ENCODE assay signal across 21 cellular contexts in genomic region chr6:39777661-39778060, GRCh38. TPM values are rescaled to one million over a fixed set of nuclear protein-coding genes. Genes with fewer than 3 reads are reported as not detected.
DNase-seq lines count a peak whose midpoint lies in the region; FAIRE-seq and TF ChIP-seq lines count a peak whose summit lies in the region.
"Had no signal": no experiment of that assay in that cellular context is flagged by ENCODE, and none has a peak within 500 bp of the region (broad histone marks: within the 10 kb centered on the region; RNA-seq: fewer than 3 reads in every experiment).

No MANE protein-coding gene starts in this region.

- in situ Hi-C loops in G401 (cut with HindIII; ENCODE audit: low sequenced_read_pairs): no loop called here

- H3K9me3 Mint-ChIP-seq in activated T-helper 1 cell treated with anti-CD3 and anti-CD28 coated beads, Interleukin-12 subunit alpha, Interleukin-12 subunit beta, Interleukin-2, Interleukin-4 antibody, amounts not matched to agents 30 ng/mL and 10 ng/mL and 1 ng/mL, durations not matched to agents 14 hours and 24 hours and 36 hours: no peaks in the 10 kb centered on the region
- H3K9me3 Mint-ChIP-seq: activated T-helper 2 cell treated with anti-CD3 and anti-CD28 coated beads, Interferon-gamma antibody, Interleukin-2, Interleukin-4, amounts not matched to agents 10 μg/mL and 5 μg/mL and 100 μg/mL, durations not matched to agents 14 hours and 24 hours and 36 hours had no signal

- 73% methylated on average over 4 of the region's 4 CpGs for WGBS in esophagus muscularis mucosa
- WGBS in mesodermal cell (ENCODE audit: insufficient coverage in 2 of 2), 2 experiments: 88 to 96% methylated on average over 4 of the region's 4 CpGs

- no peaks in the 10 kb centered on the region for H3K27me3 ChIP-seq in esophagus muscularis mucosa
- no peaks in the 10 kb centered on the region for H3K27me3 ChIP-seq in skeletal muscle tissue (ENCODE audit: control insufficient read depth in 3 of 3, insufficient read depth in 3 of 3, low read length in 3 of 3)

- no peaks in the 10 kb centered on the region for H3K36me3 Mint-ChIP-seq in activated T-helper 1 cell treated with anti-CD3 and anti-CD28 coated beads, Interleukin-12 subunit alpha, Interleukin-12 subunit beta, Interleukin-2, Interleukin-4 antibody, amounts not matched to agents 30 ng/mL and 10 ng/mL and 1 ng/mL, durations not matched to agents 14 hours and 24 hours and 36 hours (ENCODE audit: low read depth)
- H3K36me3 Mint-ChIP-seq: activated CD8-positive, alpha-beta memory T cell treated with anti-CD3 and anti-CD28 coated beads, Interleukin-2, amount 10 ng/mL, durations not matched to agents 7 days and 5 days; immature natural killer cell; naive thymus-derived CD8-positive, alpha-beta T cell had no signal

- no peak for FAIRE-seq in kidney (lab: Jason Lieb, UNC)

- H3K4me1 ChIP-seq in esophagus muscularis mucosa (peaks cover 11 to 52% (median 46%) of the 10 kb centered on the region in 4 donors), mesodermal cell (ENCODE audit: control insufficient read depth, insufficient read depth, low read length, poor library complexity, severe bottlenecking) (peaks cover 25% of the 10 kb centered on the region), skeletal muscle tissue (ENCODE audit: control insufficient read depth in 3 of 3, insufficient read depth in 3 of 3, low read length in 3 of 3) (peaks cover 17 to 25% (median 20%) of the 10 kb centered on the region in 3 donors), kidney (ENCODE audit: control insufficient read depth in 1 of 2, insufficient read depth in 1 of 2, low read depth in 1 of 2, low read length in 2 of 2) (no peaks in the 10 kb centered on the region)

- H3K4me1 Mint-ChIP-seq in activated T-helper 1 cell treated with anti-CD3 and anti-CD28 coated beads, Interleukin-12 subunit alpha, Interleukin-12 subunit beta, Interleukin-2, Interleukin-4 antibody, amounts not matched to agents 30 ng/mL and 10 ng/mL and 1 ng/mL, durations not matched to agents 14 hours and 24 hours and 36 hours (ENCODE audit: low read depth): no peaks in the 10 kb centered on the region
- H3K4me1 Mint-ChIP-seq: activated CD4-positive, alpha-beta T cell treated with anti-CD3 and anti-CD28 coated beads for 36 hours; activated CD8-positive, alpha-beta memory T cell treated with anti-CD3 and anti-CD28 coated beads, Interleukin-2, amount 10 ng/mL, durations not matched to agents 7 days and 5 days; immature natural killer cell; naive thymus-derived CD8-positive, alpha-beta T cell had no signal

- no peak overlapping the region for H3K4me3 Mint-ChIP-seq in activated T-helper 1 cell treated with anti-CD3 and anti-CD28 coated beads, Interleukin-12 subunit alpha, Interleukin-12 subunit beta, Interleukin-2, Interleukin-4 antibody, amounts not matched to agents 30 ng/mL and 10 ng/mL and 1 ng/mL, durations not matched to agents 14 hours and 24 hours and 36 hours
- H3K4me3 Mint-ChIP-seq: activated CD4-positive, alpha-beta T cell treated with anti-CD3 and anti-CD28 coated beads for 36 hours; activated CD8-positive, alpha-beta memory T cell treated with anti-CD3 and anti-CD28 coated beads, Interleukin-2, amount 10 ng/mL, durations not matched to agents 7 days and 5 days; immature natural killer cell; naive thymus-derived CD8-positive, alpha-beta T cell had no signal

- peak overlapping the region in 1 of 3 donors; percentile 51 for H3K9ac ChIP-seq in skeletal muscle tissue (ENCODE audit: low read depth in 1 of 3, low read length in 3 of 3)
- no peak overlapping the region for H3K9ac ChIP-seq in kidney (ENCODE audit: low read length in 2 of 2)

- TF ChIP-seq CTCF in esophagus muscularis mucosa (IDR thresholded peaks at IDR 0.05) (no peak), kidney (IDR thresholded peaks at IDR 0.05; ENCODE audit: borderline replicate concordance, extremely low read depth, insufficient read depth) (no peak)

- H3K36me3 ChIP-seq in esophagus muscularis mucosa (no peaks in the 10 kb centered on the region), mesodermal cell (ENCODE audit: control insufficient read depth, insufficient read depth, low read length) (no peaks in the 10 kb centered on the region), skeletal muscle tissue (ENCODE audit: control insufficient read depth in 3 of 3, insufficient read depth in 3 of 3, low read length in 3 of 3) (no peaks in the 10 kb centered on the region), kidney (ENCODE audit: control insufficient read depth in 1 of 2, insufficient read depth in 2 of 2, low read length in 2 of 2) (no peaks in the 10 kb centered on the region)

- intact Hi-C loops in esophagus muscularis mucosa (cut with DNase I): no loop called here
- intact Hi-C loops in activated T-helper 1 cell treated with anti-CD3 and anti-CD28 coated beads, Interleukin-12 subunit alpha, Interleukin-12 subunit beta, Interleukin-2, Interleukin-4 antibody, amounts not matched to agents 30 ng/mL and 10 ng/mL and 1 ng/mL, durations not matched to agents 14 hours and 24 hours and 36 hours (cut with micrococcal nuclease): no loop called here
- intact Hi-C loops in kidney (cut with DNase I): no loop called here

- peaks cover 4% of the 10 kb centered on the region for H3K27me3 Mint-ChIP-seq in activated T-helper 1 cell treated with anti-CD3 and anti-CD28 coated beads, Interleukin-12 subunit alpha, Interleukin-12 subunit beta, Interleukin-2, Interleukin-4 antibody, amounts not matched to agents 30 ng/mL and 10 ng/mL and 1 ng/mL, durations not matched to agents 14 hours and 24 hours and 36 hours (ENCODE audit: insufficient read depth)
- H3K27me3 Mint-ChIP-seq: activated CD8-positive, alpha-beta memory T cell treated with anti-CD3 and anti-CD28 coated beads, Interleukin-2, amount 10 ng/mL, durations not matched to agents 7 days and 5 days had no signal

- H3K4me3 ChIP-seq in esophagus muscularis mucosa: no peak overlapping the region
- no peak overlapping the region for H3K4me3 ChIP-seq in mesodermal cell (ENCODE audit: extremely low read depth, insufficient read depth, low read length, poor library complexity, severe bottlenecking)
- peak overlapping the region in 1 of 3 donors; percentile 35 for H3K4me3 ChIP-seq in skeletal muscle tissue (ENCODE audit: low read length in 3 of 3)
- H3K4me3 ChIP-seq in kidney (ENCODE audit: low read length in 2 of 2): no peak overlapping the region

- TF ChIP-seq POLR2A in esophagus muscularis mucosa (IDR thresholded peaks at IDR 0.05; ENCODE audit: low read depth): no peak

- no peak overlapping the region for H3K27ac Mint-ChIP-seq in activated T-helper 1 cell treated with anti-CD3 and anti-CD28 coated beads, Interleukin-12 subunit alpha, Interleukin-12 subunit beta, Interleukin-2, Interleukin-4 antibody, amounts not matched to agents 30 ng/mL and 10 ng/mL and 1 ng/mL, durations not matched to agents 14 hours and 24 hours and 36 hours
- H3K27ac Mint-ChIP-seq: activated CD4-positive, alpha-beta T cell treated with anti-CD3 and anti-CD28 coated beads for 36 hours; activated CD8-positive, alpha-beta memory T cell treated with anti-CD3 and anti-CD28 coated beads, Interleukin-2, amount 10 ng/mL, durations not matched to agents 7 days and 5 days; activated T-helper 2 cell treated with anti-CD3 and anti-CD28 coated beads, Interferon-gamma antibody, Interleukin-2, Interleukin-4, amounts not matched to agents 10 μg/mL and 5 μg/mL and 100 μg/mL, durations not matched to agents 14 hours and 24 hours and 36 hours; immature natural killer cell; naive thymus-derived CD8-positive, alpha-beta T cell had no signal

- H3K27ac ChIP-seq in esophagus muscularis mucosa (replicated peaks in 1 of 4): peak overlapping the region; percentile 62 to 74 (median 64)
- H3K27ac ChIP-seq in mesodermal cell (ENCODE audit: low read depth, low read length, severe bottlenecking): peak overlapping the region; percentile 86
- peak overlapping the region; percentile 18 for H3K27ac ChIP-seq in skeletal muscle tissue (ENCODE audit: low read depth, low read length)
- no peak overlapping the region for H3K27ac ChIP-seq in kidney (ENCODE audit: low read depth in 2 of 2, low read length in 2 of 2)

- no peaks in the 10 kb centered on the region for H3K9me3 ChIP-seq in esophagus muscularis mucosa
- H3K9me3 ChIP-seq in mesodermal cell (ENCODE audit: control insufficient read depth, low read length): no peaks in the 10 kb centered on the region
- H3K9me3 ChIP-seq in skeletal muscle tissue (ENCODE audit: control insufficient read depth in 3 of 3, low read length in 3 of 3): no peaks in the 10 kb centered on the region
- no peaks in the 10 kb centered on the region for H3K9me3 ChIP-seq in kidney (ENCODE audit: control insufficient read depth in 1 of 2, low read length in 2 of 2)

- TF ChIP-seq EP300 in esophagus muscularis mucosa (IDR thresholded peaks at IDR 0.05): no peak

- DNase-seq in G401 (ENCODE audit: low spot score) (peak; percentile 89), esophagus muscularis mucosa (ENCODE audit: extremely low spot score) (peak; percentile 86), epidermal melanocyte (ENCODE audit: insufficient read length, low spot score) (no peak), GOT3 (lab: John Stamatoyannopoulos, UW) (no peak), kidney (no peak)
- no peak for DNase-seq in activated T-helper 1 cell treated with anti-CD3 and anti-CD28 coated beads, Interleukin-12 subunit alpha, Interleukin-12 subunit beta, Interleukin-2, Interleukin-4 antibody, amounts not matched to agents 30 ng/mL and 10 ng/mL and 1 ng/mL, durations not matched to agents 14 hours and 24 hours and 36 hours (ENCODE audit: low spot score)
- DNase-seq: activated CD4-positive, alpha-beta T cell treated with anti-CD3 and anti-CD28 coated beads for 36 hours; activated CD8-positive, alpha-beta memory T cell treated with anti-CD3 and anti-CD28 coated beads, Interleukin-2, amount 10 ng/mL, durations not matched to agents 7 days and 5 days; effector memory CD4-positive, alpha-beta T cell; EL; immature natural killer cell; Karpas-422; naive thymus-derived CD8-positive, alpha-beta T cell; NCI-H2029 treated with DMSO at 0.1 percent for 48 hours had no signal

RNA-seq across cellular contexts. Expression of gene DAAM2, which starts 14.5 kb away (rescaled TPM):
- total RNA-seq in G401 (2014; rRNA removed; shearing (Covaris generic)): under 0.01 and 1.1 TPM in 2 replicates
- total RNA-seq in esophagus muscularis mucosa (100 to 1,000 TPM; 221 to 446 (median 392) TPM), skeletal muscle tissue (31.8 TPM), kidney (19.8 TPM)
- polyA plus RNA-seq in mesodermal cell (2013, experiment 1 of 2): 23.2 TPM
- 19.4 TPM for polyA plus RNA-seq in mesodermal cell (2013, experiment 2 of 2)
- total RNA-seq in activated T-helper 1 cell treated with anti-CD3 and anti-CD28 coated beads, Interleukin-12 subunit alpha, Interleukin-12 subunit beta, Interleukin-2, Interleukin-4 antibody, amounts not matched to agents 30 ng/mL and 10 ng/mL and 1 ng/mL, durations not matched to agents 14 hours and 24 hours and 36 hours: not detected in 2 replicates
- polyA plus RNA-seq in kidney (ENCODE audit: insufficient read depth, low read depth, low replicate concordance): 6.9 TPM
- total RNA-seq: A172; activated CD4-positive, alpha-beta T cell treated with anti-CD3 and anti-CD28 coated beads for 36 hours; activated CD8-positive, alpha-beta memory T cell treated with anti-CD3 and anti-CD28 coated beads, Interleukin-2, amount 10 ng/mL, durations not matched to agents 7 days and 5 days; activated T-helper 2 cell treated with anti-CD3 and anti-CD28 coated beads, Interferon-gamma antibody, Interleukin-2, Interleukin-4, amounts not matched to agents 10 μg/mL and 5 μg/mL and 100 μg/mL, durations not matched to agents 14 hours and 24 hours and 36 hours; HT-29; naive thymus-derived CD8-positive, alpha-beta T cell; NCI-H460 had no signal
- polyA plus RNA-seq: immature natural killer cell; naive thymus-derived CD8-positive, alpha-beta T cell had no signal

RNA-seq across cellular contexts. Expression of gene KIF6, which starts 52.5 kb away (rescaled TPM):
- 0.20 and 0.62 TPM in 2 replicates for total RNA-seq in G401 (2014; rRNA removed; shearing (Covaris generic))
- total RNA-seq in esophagus muscularis mucosa (1 to 10 TPM in 3 of 4 donors, under 1 TPM in 1; 0.83 to 2.6 (median 1.1) TPM), skeletal muscle tissue (1.0 TPM), kidney (2.9 TPM)
- polyA plus RNA-seq in mesodermal cell (2013, experiment 1 of 2): 0.81 TPM
- polyA plus RNA-seq in mesodermal cell (2013, experiment 2 of 2): 1.0 TPM
- 0.08 and 0.15 TPM in 2 replicates for total RNA-seq in activated T-helper 1 cell treated with anti-CD3 and anti-CD28 coated beads, Interleukin-12 subunit alpha, Interleukin-12 subunit beta, Interleukin-2, Interleukin-4 antibody, amounts not matched to agents 30 ng/mL and 10 ng/mL and 1 ng/mL, durations not matched to agents 14 hours and 24 hours and 36 hours
- polyA plus RNA-seq in kidney (ENCODE audit: insufficient read depth, low read depth, low replicate concordance): 1.7 TPM
- total RNA-seq: activated CD8-positive, alpha-beta memory T cell treated with anti-CD3 and anti-CD28 coated beads, Interleukin-2, amount 10 ng/mL, durations not matched to agents 7 days and 5 days; HT-29; naive thymus-derived CD8-positive, alpha-beta T cell; NCI-H460; pulmonary artery endothelial cell had no signal
- polyA plus RNA-seq: immature natural killer cell had no signal

Comparison
In these comparisons a context has a peak if more than half of its experiments do, and no peak if none do; other contexts are left out.
1. DNase-seq: peak in G401 (single experiment) and esophagus muscularis mucosa (single experiment); none in epidermal melanocyte (single experiment), GOT3 (single experiment), activated T-helper 1 cell treated with anti-CD3 and anti-CD28 coated beads, Interleukin-12 subunit alpha, Interleukin-12 subunit beta, Interleukin-2, Interleukin-4 antibody, amounts not matched to agents 30 ng/mL and 10 ng/mL and 1 ng/mL, durations not matched to agents 14 hours and 24 hours and 36 hours (single experiment) and kidney (single experiment).
2. H3K27ac ChIP-seq: peak in esophagus muscularis mucosa (4 of 4), mesodermal cell (single experiment) and skeletal muscle tissue (single experiment); none in kidney (0 of 2).